Comparison of ENCODE assay signal across 9 cellular contexts in the genomic region with DNA sequence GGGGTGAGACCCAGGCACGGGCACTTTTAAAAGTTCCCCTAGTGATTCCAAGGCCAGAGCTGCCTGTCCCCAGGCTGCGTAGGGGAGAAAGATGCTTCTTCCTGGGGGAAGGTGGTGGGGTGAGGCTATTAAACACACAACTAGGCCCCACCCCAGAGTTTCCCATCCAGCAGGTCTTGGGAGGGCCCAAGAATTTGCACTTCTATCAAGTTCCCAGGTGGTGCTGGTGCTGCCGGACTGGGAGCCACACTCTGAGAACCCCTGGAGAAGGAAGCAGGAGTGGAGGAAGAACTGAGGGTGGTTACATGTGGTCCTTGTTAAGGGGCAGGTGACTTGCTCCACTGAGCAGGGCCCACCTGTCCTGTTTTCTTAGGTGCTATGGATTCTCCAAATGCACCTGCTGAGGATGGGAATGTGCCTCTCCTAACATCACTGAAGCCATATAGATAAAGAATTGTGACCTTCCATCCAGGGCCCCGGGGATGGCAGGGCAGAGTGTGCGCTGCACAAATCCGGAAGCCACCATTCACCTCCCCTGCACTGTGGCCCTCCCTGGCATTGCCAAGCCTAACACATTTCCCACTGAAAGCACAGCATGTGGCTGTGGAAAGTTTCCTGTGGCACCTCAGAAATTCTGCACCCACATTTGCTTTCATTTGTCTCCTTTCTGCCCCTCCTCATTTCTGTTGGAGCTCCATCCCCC.
A peak's percentile ranks its signal among the peaks of the same experiment; 100 is the strongest.
DNase-seq lines count a peak whose midpoint lies in the region; ATAC-seq and TF ChIP-seq lines count a peak whose summit lies in the region.
"Had no signal": no experiment of that assay in that cellular context is flagged by ENCODE, and none has a peak within 500 bp of the region (broad histone marks: within the 10 kb centered on the region; RNA-seq: fewer than 3 reads in every experiment).

No MANE protein-coding gene starts in this region.

- H3K4me1 ChIP-seq in left ventricle myocardium inferior (peaks cover 78% of the 10 kb centered on the region), parathyroid adenoma (no peaks in the 10 kb centered on the region), aorta (ENCODE audit: control insufficient read depth in 1 of 2, insufficient read depth in 2 of 2, low read length in 2 of 2) (peaks cover 0 to 5% of the 10 kb centered on the region in 2 donors)

- H3K27me3 ChIP-seq in left ventricle myocardium inferior (ENCODE audit: low read depth) (no peaks in the 10 kb centered on the region), parathyroid adenoma (ENCODE audit: control insufficient read depth, insufficient read depth, low read length) (no peaks in the 10 kb centered on the region), aorta (ENCODE audit: control insufficient read depth in 1 of 2, insufficient read depth in 2 of 2, low read length in 1 of 2) (no peaks in the 10 kb centered on the region)

- H2AFZ ChIP-seq in parathyroid adenoma: no peak overlapping the region

- H3K4me3 ChIP-seq in left ventricle myocardium inferior: no peak overlapping the region
- no peak overlapping the region for H3K4me3 ChIP-seq in parathyroid adenoma (ENCODE audit: low read depth, low read length)
- no peak overlapping the region for H3K4me3 ChIP-seq in aorta (ENCODE audit: low read length in 2 of 2)

- WGBS in aorta, 2 donors: 81 to 86% methylated on average over 6 of the region's 6 CpGs

- no peaks in the 10 kb centered on the region for H3K9me3 ChIP-seq in left ventricle myocardium inferior (replicated peaks)
- H3K9me3 ChIP-seq in parathyroid adenoma (ENCODE audit: control insufficient read depth, low read length): no peaks in the 10 kb centered on the region
- H3K9me3 ChIP-seq in aorta (ENCODE audit: control insufficient read depth, low read length): no peaks in the 10 kb centered on the region

- no peaks in the 10 kb centered on the region for H3K79me2 ChIP-seq in parathyroid adenoma

- peak; percentile 10 to 12 for DNase-seq in activated T-cell treated with anti-CD3 and anti-CD28 coated beads, Interleukin-2, amount 50 U/mL, for 48 hours
- DNase-seq in activated T-cell treated with anti-CD3 and anti-CD28 coated beads, Interleukin-2, amount 50 U/mL, for 1 hour: no peak
- DNase-seq in left ventricle myocardium inferior (no peak), aorta (peak in 1 of 2 donors; percentile 30), left colon (no peak), NCI-H510A treated with DMSO at 0.1 percent for 48 hours (lab: John Stamatoyannopoulos, UW) (no peak)
- DNase-seq in activated CD4-positive, CD25-positive, alpha-beta regulatory T cell treated with anti-CD3 and anti-CD28 coated beads, Interleukin-2, amount 50 U/mL, for 72 hours: no peak
- DNase-seq: NCI-H2107 had no signal

- no peak overlapping the region for H3K9ac ChIP-seq in parathyroid adenoma

- H3K36me3 ChIP-seq in left ventricle myocardium inferior (no peaks in the 10 kb centered on the region), parathyroid adenoma (ENCODE audit: control insufficient read depth, insufficient read depth, low read length) (no peaks in the 10 kb centered on the region), aorta (ENCODE audit: control insufficient read depth in 1 of 2, insufficient read depth in 2 of 2, low read length in 1 of 2) (no peaks in the 10 kb centered on the region)

- H3K27ac ChIP-seq in left ventricle myocardium inferior (replicated peaks) (peak overlapping the region; percentile 93), parathyroid adenoma (peak overlapping the region; percentile 29), aorta (ENCODE audit: low read depth in 1 of 2, low read length in 2 of 2) (peak overlapping the region; percentile 68 to 95)

- intact Hi-C loops in left ventricle myocardium inferior (cut with micrococcal nuclease): no loop called here
- intact Hi-C loops in aorta (cut with DNase I): loop anchor here (5.0 to 10.0 kb wide), 2 partner anchors 111 to 113 kb away; a partner anchor contains a TSS
- intact Hi-C loops in left colon (cut with DNase I, micrococcal nuclease): no loop called here

- no peak overlapping the region for H3K4me2 ChIP-seq in parathyroid adenoma (ENCODE audit: low read length)

- no peak for TF ChIP-seq CTCF in left ventricle myocardium inferior (IDR thresholded peaks at IDR 0.05; ENCODE audit: borderline replicate concordance)
- no peak for TF ChIP-seq CTCF in parathyroid adenoma (IDR thresholded peaks at IDR 0.05)

- ATAC-seq in aorta (ENCODE audit: low FRiP score): peak; percentile 20
- ATAC-seq in left colon: no peak

Comparison
In these comparisons a context has a peak if more than half of its experiments do, and no peak if none do; other contexts are left out.
1. DNase-seq: peak in activated T-cell treated with anti-CD3 and anti-CD28 coated beads, Interleukin-2, amount 50 U/mL, for 48 hours (2 of 2); none in activated T-cell treated with anti-CD3 and anti-CD28 coated beads, Interleukin-2, amount 50 U/mL, for 1 hour (single experiment), left ventricle myocardium inferior (single experiment), left colon (0 of 2), NCI-H510A treated with DMSO at 0.1 percent for 48 hours (single experiment) and activated CD4-positive, CD25-positive, alpha-beta regulatory T cell treated with anti-CD3 and anti-CD28 coated beads, Interleukin-2, amount 50 U/mL, for 72 hours (single experiment).
2. H3K27ac ChIP-seq: peak in every context shown above with its lines; median percentile 93 in left ventricle myocardium inferior; 82 in aorta; 29 in parathyroid adenoma.
3. intact Hi-C loops: an anchor here in aorta (5.0 to 10.0 kb wide); none called in left ventricle myocardium inferior and left colon.